Comparison of ENCODE assay signal across 20 cellular contexts in genomic region chr7:511476-512145, GRCh38. TPM values are rescaled to one million over a fixed set of nuclear protein-coding genes. Genes with fewer than 3 reads are reported as not detected.
A peak's percentile ranks its signal among the peaks of the same experiment; 100 is the strongest.
DNase-seq lines count a peak whose midpoint lies in the region; ATAC-seq and TF ChIP-seq lines count a peak whose summit lies in the region.
"Had no signal": no experiment of that assay in that cellular context is flagged by ENCODE, and none has a peak within 500 bp of the region (broad histone marks: within the 10 kb centered on the region; RNA-seq: fewer than 3 reads in every experiment).

No MANE protein-coding gene starts in this region.

- H3F3A ChIP-seq in MM.1S (ENCODE audit: insufficient read depth, low read length): no peaks in the 10 kb centered on the region

- no peaks in the 10 kb centered on the region for H3K9me3 ChIP-seq in mucosa of descending colon
- no peaks in the 10 kb centered on the region for H3K9me3 ChIP-seq in MM.1S (replicated peaks; ENCODE audit: insufficient read depth, low read length)
- H3K9me3 ChIP-seq in SJCRH30 (replicated peaks): no peaks in the 10 kb centered on the region
- H3K9me3 ChIP-seq: BLaER1, body of pancreas, upper lobe of left lung had no signal

- H3K36me3 ChIP-seq in mucosa of descending colon (ENCODE audit: low read depth) (no peaks in the 10 kb centered on the region), MM.1S (replicated peaks; ENCODE audit: insufficient read depth, low read length) (no peaks in the 10 kb centered on the region), SJCRH30 (no peaks in the 10 kb centered on the region; the same call in 1 of the 2 replicates)
- H3K36me3 ChIP-seq: BLaER1 had no signal

- no peak overlapping the region for H3K4me3 ChIP-seq in mucosa of descending colon
- H3K4me3 ChIP-seq in MM.1S (ENCODE audit: low read length): no peak overlapping the region
- no peak overlapping the region for H3K4me3 ChIP-seq in SJCRH30
- H3K4me3 ChIP-seq: BLaER1, body of pancreas, upper lobe of left lung had no signal

- no peak overlapping the region for H3K4me2 ChIP-seq in MM.1S (ENCODE audit: low read depth, low read length)
- H3K4me2 ChIP-seq: BLaER1 had no signal

- no peak for TF ChIP-seq CTCF in mucosa of descending colon (IDR thresholded peaks at IDR 0.05)
- TF ChIP-seq CTCF in MM.1S (IDR thresholded peaks at IDR 0.05; ENCODE audit: low read length): no peak

- H3K4me1 ChIP-seq in mucosa of descending colon (ENCODE audit: low read depth) (peaks cover 30% of the 10 kb centered on the region), MM.1S (ENCODE audit: low read length) (no peaks in the 10 kb centered on the region), SJCRH30 (peaks cover 9% of the 10 kb centered on the region; the same call in 1 of the 2 replicates)

- DNase-seq in left ventricle myocardium superior (peak; percentile 19), Right ventricle myocardium superior (no peak), epithelial cell of prostate (ENCODE audit: low read depth, low spot score) (no peak), mucosa of descending colon (peak in 2 of 3 donors; percentile 34 to 50), MM.1S (no peak), SJCRH30 (no peak), RPMI8226 (no peak)
- DNase-seq: activated CD8-positive, alpha-beta memory T cell treated with anti-CD3 and anti-CD28 coated beads, Interleukin-2, amount 50 U/mL, for 48 hours; activated naive CD8-positive, alpha-beta T cell treated with anti-CD3 and anti-CD28 coated beads, Interleukin-2, amount 10 ng/mL, durations not matched to agents 7 days and 5 days; COR-L47; IMR-90; NCI-H2107; NCI-H524 treated with DMSO at 0.1 percent for 48 hours; stimulated activated CD4-positive, alpha-beta T cell treated with anti-CD3 and anti-CD28 coated beads, Interleukin-4, amount 100 ng/mL, for 24 hours had no signal

- no peaks in the 10 kb centered on the region for H4K20me1 ChIP-seq in MM.1S (ENCODE audit: insufficient read depth, low read length)

- intact Hi-C loops in left ventricle myocardium superior (cut with micrococcal nuclease) (no loop called here), Right ventricle myocardium superior (cut with DNase I) (no loop called here), mucosa of descending colon (cut with DNase I, micrococcal nuclease) (no loop called here)

- no peak overlapping the region for H3K9ac ChIP-seq in MM.1S (ENCODE audit: low read length)
- H3K9ac ChIP-seq: BLaER1 had no signal

- H3K27me3 ChIP-seq in MM.1S (replicated peaks; ENCODE audit: insufficient read depth, low read length) (no peaks in the 10 kb centered on the region), SJCRH30 (no peaks in the 10 kb centered on the region)
- H3K27me3 ChIP-seq: body of pancreas had no signal

- ATAC-seq in left ventricle myocardium superior (no peak), Right ventricle myocardium superior (ENCODE audit: poor library complexity) (no peak), mucosa of descending colon (no peak), HG02870 (IDR thresholded peaks at IDR 0.05; ENCODE audit: unreplicated experiment) (no peak)
- ATAC-seq: body of pancreas, SK-N-SH treated with all-trans-retinoic acid at 6 μM for 48 hours had no signal

- H3K9me2 ChIP-seq in MM.1S (replicated peaks; ENCODE audit: insufficient read depth, low read length): no peaks in the 10 kb centered on the region

- H3K79me2 ChIP-seq in MM.1S (ENCODE audit: low read length): no peaks in the 10 kb centered on the region

- peak overlapping the region; percentile 80 for H3K27ac ChIP-seq in epithelial cell of prostate
- no peak overlapping the region for H3K27ac ChIP-seq in MM.1S (ENCODE audit: low read length)
- H3K27ac ChIP-seq in SJCRH30: no peak overlapping the region
- H3K27ac ChIP-seq: BLaER1, HL-60 had no signal

- H2AFZ ChIP-seq in MM.1S (ENCODE audit: low read length): no peak overlapping the region

RNA-seq across cellular contexts. Expression of gene PDGFA, which starts 8.0 kb away (rescaled TPM):
- total RNA-seq in left ventricle myocardium superior: 32.7 TPM
- total RNA-seq in Right ventricle myocardium superior: 34.5 TPM
- total RNA-seq in mucosa of descending colon: 10 to 100 TPM; 52.7 to 63.0 (median 57.5) TPM
- total RNA-seq in SJCRH30 (2014; rRNA removed; shearing (Covaris generic)): 26.9 and 31.6 TPM in 2 replicates

Comparison
In these comparisons a context has a peak if more than half of its experiments do, and no peak if none do; other contexts are left out.
1. DNase-seq: peak in left ventricle myocardium superior (single experiment) and mucosa of descending colon (2 of 3); none in Right ventricle myocardium superior (single experiment), epithelial cell of prostate (single experiment), MM.1S (single experiment), SJCRH30 (0 of 2) and RPMI8226 (single experiment).